Comparison of ENCODE assay signal across 1 cellular context in genomic region chr19:12891553-12892021, GRCh38.
TF ChIP-seq lines count a peak whose summit lies in the region.

No MANE protein-coding gene starts in this region.

TF ChIP-seq in HepG2, 621 proteins besides CTCF, POLR2A, EP300 and RAD21:
- TF ChIP-seq ZSCAN29 (CRISPR knock-in tag; conservative IDR thresholded peaks at IDR 0.05), result 0 out of 2 replicates have a peak, but pooled peaks have one; percentile 0
- TF ChIP-seq KIAA2018 (CRISPR knock-in tag; IDR thresholded peaks at IDR 0.05; ENCODE audit: borderline replicate concordance), result no peak
- TF ChIP-seq ZBTB3 (CRISPR knock-in tag; IDR thresholded peaks at IDR 0.05; ENCODE audit: borderline replicate concordance, low read depth), result no peak
- TF ChIP-seq ZNF703 (CRISPR knock-in tag; IDR thresholded peaks at IDR 0.05; ENCODE audit: borderline replicate concordance), result 0 out of 2 replicates have a peak, but pooled peaks have one; percentile 26
- peak; percentile 20; the same call in 1 of the 2 replicates for TF ChIP-seq NFYB (CRISPR knock-in tag; IDR thresholded peaks at IDR 0.05)
- no peak for TF ChIP-seq ZNF768 (CRISPR knock-in tag; IDR thresholded peaks at IDR 0.05)
- no peak for TF ChIP-seq TEAD3 (CRISPR knock-in tag; optimal IDR thresholded peaks at IDR 0.05; ENCODE audit: borderline replicate concordance)
- TF ChIP-seq KAT7 (CRISPR knock-in tag; IDR thresholded peaks at IDR 0.05; ENCODE audit: borderline replicate concordance), result 0 out of 2 replicates have a peak, but pooled peaks have one; percentile 8
- TF ChIP-seq, protein P1, sequence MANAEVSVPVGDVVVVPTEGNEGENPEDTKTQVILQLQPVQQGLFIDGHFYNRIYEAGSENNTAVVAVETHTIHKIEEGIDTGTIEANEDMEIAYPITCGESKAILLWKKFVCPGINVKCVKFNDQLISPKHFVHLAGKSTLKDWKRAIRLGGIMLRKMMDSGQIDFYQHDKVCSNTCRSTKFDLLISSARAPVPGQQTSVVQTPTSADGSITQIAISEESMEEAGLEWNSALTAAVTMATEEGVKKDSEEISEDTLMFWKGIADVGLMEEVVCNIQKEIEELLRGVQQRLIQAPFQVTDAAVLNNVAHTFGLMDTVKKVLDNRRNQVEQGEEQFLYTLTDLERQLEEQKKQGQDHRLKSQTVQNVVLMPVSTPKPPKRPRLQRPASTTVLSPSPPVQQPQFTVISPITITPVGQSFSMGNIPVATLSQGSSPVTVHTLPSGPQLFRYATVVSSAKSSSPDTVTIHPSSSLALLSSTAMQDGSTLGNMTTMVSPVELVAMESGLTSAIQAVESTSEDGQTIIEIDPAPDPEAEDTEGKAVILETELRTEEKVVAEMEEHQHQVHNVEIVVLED (CRISPR knock-in tag; IDR thresholded peaks at IDR 0.05; ENCODE audit: borderline replicate concordance), result peak; percentile 2; the same call in 1 of the 2 replicates
- peak; percentile 34; the same call in 1 of the 2 replicates for TF ChIP-seq HNF4A (CRISPR knock-in tag; IDR thresholded peaks at IDR 0.05)
- TF ChIP-seq ZNF879 (CRISPR knock-in tag; IDR thresholded peaks at IDR 0.05), result no peak
- 0 out of 2 replicates have a peak, but pooled peaks have one; percentile 20 for TF ChIP-seq ZNF746 (CRISPR knock-in tag; IDR thresholded peaks at IDR 0.05)
- peak; percentile 49; the same call in 1 of the 2 replicates for TF ChIP-seq ZNF292 (CRISPR knock-in tag; IDR thresholded peaks at IDR 0.05; ENCODE audit: borderline replicate concordance, low read depth)
- TF ChIP-seq THAP11 (CRISPR knock-in tag; IDR thresholded peaks at IDR 0.05), result no peak
- no peak for TF ChIP-seq SP1 (IDR thresholded peaks at IDR 0.05)
- TF ChIP-seq SP1 (CRISPR knock-in tag; IDR thresholded peaks at IDR 0.05), result 0 out of 2 replicates have a peak, but pooled peaks have one; percentile 30
- no peak for TF ChIP-seq SNRNP70 (IDR thresholded peaks at IDR 0.05; ENCODE audit: low read depth, low read length)
- TF ChIP-seq KLF15 (CRISPR knock-in tag; IDR thresholded peaks at IDR 0.05; ENCODE audit: borderline replicate concordance), result no peak
- 0 out of 2 replicates have a peak, but pooled peaks have one; percentile 3 for TF ChIP-seq ZNF501 (CRISPR knock-in tag; IDR thresholded peaks at IDR 0.05)
- TF ChIP-seq MXD1 (CRISPR knock-in tag; IDR thresholded peaks at IDR 0.05), result no peak
- 0 out of 2 replicates have a peak, but pooled peaks have one; percentile 6 for TF ChIP-seq TRAFD1 (CRISPR knock-in tag; IDR thresholded peaks at IDR 0.05; ENCODE audit: borderline replicate concordance)
- 0 out of 2 replicates have a peak, but pooled peaks have one; percentile 24 for TF ChIP-seq PCBP1 (IDR thresholded peaks at IDR 0.05; ENCODE audit: borderline replicate concordance, low read depth, low read length)
- TF ChIP-seq MTA1 (CRISPR knock-in tag; IDR thresholded peaks at IDR 0.05; ENCODE audit: borderline replicate concordance), result 0 out of 2 replicates have a peak, but pooled peaks have one; percentile 48
- TF ChIP-seq, protein P2, sequence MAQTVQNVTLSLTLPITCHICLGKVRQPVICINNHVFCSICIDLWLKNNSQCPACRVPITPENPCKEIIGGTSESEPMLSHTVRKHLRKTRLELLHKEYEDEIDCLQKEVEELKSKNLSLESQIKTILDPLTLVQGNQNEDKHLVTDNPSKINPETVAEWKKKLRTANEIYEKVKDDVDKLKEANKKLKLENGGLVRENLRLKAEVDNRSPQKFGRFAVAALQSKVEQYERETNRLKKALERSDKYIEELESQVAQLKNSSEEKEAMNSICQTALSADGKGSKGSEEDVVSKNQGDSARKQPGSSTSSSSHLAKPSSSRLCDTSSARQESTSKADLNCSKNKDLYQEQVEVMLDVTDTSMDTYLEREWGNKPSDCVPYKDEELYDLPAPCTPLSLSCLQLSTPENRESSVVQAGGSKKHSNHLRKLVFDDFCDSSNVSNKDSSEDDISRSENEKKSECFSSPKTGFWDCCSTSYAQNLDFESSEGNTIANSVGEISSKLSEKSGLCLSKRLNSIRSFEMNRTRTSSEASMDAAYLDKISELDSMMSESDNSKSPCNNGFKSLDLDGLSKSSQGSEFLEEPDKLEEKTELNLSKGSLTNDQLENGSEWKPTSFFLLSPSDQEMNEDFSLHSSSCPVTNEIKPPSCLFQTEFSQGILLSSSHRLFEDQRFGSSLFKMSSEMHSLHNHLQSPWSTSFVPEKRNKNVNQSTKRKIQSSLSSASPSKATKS (CRISPR knock-in tag; IDR thresholded peaks at IDR 0.05), result no peak
- no peak for TF ChIP-seq ZMAT5 (CRISPR knock-in tag; IDR thresholded peaks at IDR 0.05; ENCODE audit: borderline replicate concordance, low read depth)
- no peak for TF ChIP-seq SRSF4 (IDR thresholded peaks at IDR 0.05; ENCODE audit: low read depth, low read length, poor library complexity, severe bottlenecking)
- TF ChIP-seq RBFOX2 (IDR thresholded peaks at IDR 0.05; ENCODE audit: low read depth, low read length), result peak; percentile 25; the same call in 1 of the 2 replicates
- TF ChIP-seq BCL3 (CRISPR knock-in tag; IDR thresholded peaks at IDR 0.05), result peak; percentile 11; the same call in 1 of the 2 replicates
- no peak for TF ChIP-seq ZNF225 (CRISPR knock-in tag; IDR thresholded peaks at IDR 0.05)
- peak; percentile 35; the same call in 1 of the 2 replicates for TF ChIP-seq HNF4G (IDR thresholded peaks at IDR 0.05; ENCODE audit: borderline replicate concordance, low read depth, low read length)
- TF ChIP-seq HNF4G (CRISPR knock-in tag; IDR thresholded peaks at IDR 0.05; ENCODE audit: borderline replicate concordance, low read depth), result no peak
- TF ChIP-seq AGO2 (optimal IDR thresholded peaks at IDR 0.05; ENCODE audit: low read depth, low read length), result peak; percentile 27
- no peak for TF ChIP-seq ZKSCAN5 (CRISPR knock-in tag; IDR thresholded peaks at IDR 0.05)
